Comparison of ENCODE assay signal across 1 cellular context in the genomic region with DNA sequence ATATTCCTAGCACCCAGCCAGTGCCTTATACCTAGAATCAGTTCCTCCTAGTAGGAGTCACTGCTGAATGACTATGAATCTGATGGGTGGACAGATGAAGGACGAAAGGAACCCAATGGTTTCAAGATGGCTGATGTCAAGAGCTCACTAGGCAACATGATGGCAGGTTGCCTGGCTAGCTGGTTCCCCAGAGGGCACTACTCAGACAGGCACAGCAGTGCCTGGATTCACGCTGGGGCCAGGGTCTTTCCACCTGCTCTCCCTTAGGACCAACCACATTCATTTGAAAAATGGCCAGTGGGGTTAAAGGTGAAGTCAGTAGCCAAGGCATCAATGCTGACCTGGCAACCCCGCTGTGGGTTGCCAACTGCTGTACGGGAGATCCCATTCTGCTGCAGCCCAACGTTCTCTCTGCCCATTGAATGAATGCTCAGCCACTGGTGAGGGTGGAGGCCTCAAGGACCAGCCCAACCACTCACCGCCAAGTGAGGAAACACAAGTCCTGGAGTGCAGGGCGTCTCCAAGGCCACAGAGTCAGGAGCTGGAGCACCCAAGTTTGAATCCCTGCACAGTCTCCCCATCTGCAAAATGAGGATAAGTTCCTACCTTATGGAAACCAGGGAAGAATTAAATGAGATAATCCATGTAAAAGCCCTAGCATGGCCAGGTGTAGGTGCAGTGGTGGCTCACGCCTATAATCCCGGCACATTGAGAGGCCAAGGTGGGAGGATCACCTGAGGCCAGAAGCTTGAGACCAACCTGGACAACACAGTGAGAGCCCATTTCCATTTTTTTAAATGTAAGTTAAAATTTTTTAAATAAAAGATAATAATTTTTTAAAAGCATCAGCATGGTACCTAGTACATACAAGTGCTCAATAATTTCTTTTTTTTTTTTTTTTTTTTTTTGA.
TF ChIP-seq lines count a peak whose summit lies in the region.

No MANE protein-coding gene starts in this region.

TF ChIP-seq in SK-N-SH, 30 proteins besides CTCF, POLR2A, EP300 and RAD21 (continued from another document):
- TF ChIP-seq, protein P1, sequence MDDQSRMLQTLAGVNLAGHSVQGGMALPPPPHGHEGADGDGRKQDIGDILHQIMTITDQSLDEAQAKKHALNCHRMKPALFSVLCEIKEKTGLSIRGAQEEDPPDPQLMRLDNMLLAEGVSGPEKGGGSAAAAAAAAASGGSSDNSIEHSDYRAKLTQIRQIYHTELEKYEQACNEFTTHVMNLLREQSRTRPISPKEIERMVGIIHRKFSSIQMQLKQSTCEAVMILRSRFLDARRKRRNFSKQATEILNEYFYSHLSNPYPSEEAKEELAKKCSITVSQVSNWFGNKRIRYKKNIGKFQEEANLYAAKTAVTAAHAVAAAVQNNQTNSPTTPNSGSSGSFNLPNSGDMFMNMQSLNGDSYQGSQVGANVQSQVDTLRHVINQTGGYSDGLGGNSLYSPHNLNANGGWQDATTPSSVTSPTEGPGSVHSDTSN (IDR thresholded peaks at IDR 0.05) = no peak
- TF ChIP-seq, protein P2, sequence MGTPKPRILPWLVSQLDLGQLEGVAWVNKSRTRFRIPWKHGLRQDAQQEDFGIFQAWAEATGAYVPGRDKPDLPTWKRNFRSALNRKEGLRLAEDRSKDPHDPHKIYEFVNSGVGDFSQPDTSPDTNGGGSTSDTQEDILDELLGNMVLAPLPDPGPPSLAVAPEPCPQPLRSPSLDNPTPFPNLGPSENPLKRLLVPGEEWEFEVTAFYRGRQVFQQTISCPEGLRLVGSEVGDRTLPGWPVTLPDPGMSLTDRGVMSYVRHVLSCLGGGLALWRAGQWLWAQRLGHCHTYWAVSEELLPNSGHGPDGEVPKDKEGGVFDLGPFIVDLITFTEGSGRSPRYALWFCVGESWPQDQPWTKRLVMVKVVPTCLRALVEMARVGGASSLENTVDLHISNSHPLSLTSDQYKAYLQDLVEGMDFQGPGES (IDR thresholded peaks at IDR 0.05; ENCODE audit: low read depth, low read length) = no peak
